ENCODE assay signal across 2 cellular contexts in the genomic region with DNA sequence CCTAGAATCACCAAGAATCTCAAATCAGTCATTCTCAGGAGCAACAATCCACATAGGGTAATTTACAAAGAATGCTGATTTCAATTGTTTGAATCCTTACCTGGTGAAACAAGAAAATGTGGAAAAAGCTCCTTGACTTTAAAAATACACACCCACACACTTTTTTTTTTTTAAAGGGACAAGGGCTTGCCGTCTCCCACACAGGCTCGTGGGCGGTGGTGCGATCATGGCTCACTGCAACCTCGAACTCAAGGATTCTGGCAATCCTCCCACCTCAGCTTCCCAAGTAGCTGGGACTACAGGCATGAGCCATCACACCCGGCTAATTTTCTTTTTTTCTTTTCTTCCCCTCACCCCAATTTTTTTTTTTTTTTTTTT.
TF ChIP-seq lines count a peak whose summit lies in the region.

No MANE protein-coding gene starts in this region.

TF ChIP-seq in HCT116, 20 proteins besides CTCF, POLR2A, EP300 and RAD21:
- TF ChIP-seq POLR2AphosphoS5 (IDR thresholded peaks at IDR 0.05; ENCODE audit: low read depth, low read length) (no peak), SIN3A (IDR thresholded peaks at IDR 0.05; ENCODE audit: low read depth) (peak; percentile 16; the same call in 1 of the 2 replicates), EGR1 (IDR thresholded peaks at IDR 0.05; ENCODE audit: low read depth) (peak; percentile 77), FOSL1 (IDR thresholded peaks at IDR 0.05; ENCODE audit: low read depth) (no peak)
TF ChIP-seq in HCT116: peak in this region for 2.

TF ChIP-seq in GM12878, 131 proteins besides CTCF, POLR2A, EP300 and RAD21:
- TF ChIP-seq NFXL1 (IDR thresholded peaks at IDR 0.05; ENCODE audit: borderline replicate concordance) (peak; percentile 4; the same call in 1 of the 2 replicates), SUZ12 (IDR thresholded peaks at IDR 0.05; ENCODE audit: unreplicated experiment) (no peak), ETV6 (conservative IDR thresholded peaks at IDR 0.05 in 1 of 2, IDR thresholded peaks at IDR 0.05 in 1 of 2; ENCODE audit: borderline replicate concordance in 1 of 2, low read depth in 1 of 2) (peak in 1 of 2 experiments; percentile 97; a peak in 1 of 4 replicates), SMAD5 (IDR thresholded peaks at IDR 0.05; ENCODE audit: low read depth) (no peak)
TF ChIP-seq in GM12878: peak in this region for 2.
